ENCODE assay signal across 12 cellular contexts in the genomic region with DNA sequence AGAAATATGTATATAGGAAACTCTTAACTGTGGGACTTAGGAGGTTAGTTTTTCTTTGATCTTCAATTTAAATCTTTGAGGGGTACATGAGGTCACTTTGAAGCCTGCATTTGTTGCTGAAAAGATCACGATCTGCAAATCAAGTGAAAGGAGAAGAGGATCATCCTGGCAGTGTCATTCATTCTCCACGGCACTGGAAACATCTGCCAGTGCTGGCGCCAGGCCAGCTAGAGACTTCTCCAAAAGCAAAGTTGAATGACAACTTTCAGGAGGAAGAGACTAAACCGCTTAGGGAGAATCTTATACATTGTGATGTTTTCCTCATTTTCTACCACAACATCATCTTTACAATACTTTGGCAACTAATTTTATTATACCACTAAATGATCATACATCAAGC. TPM values are rescaled to one million over a fixed set of nuclear protein-coding genes. Genes with fewer than 3 reads are reported as not detected.
DNase-seq lines count a peak whose midpoint lies in the region; ATAC-seq, FAIRE-seq and TF ChIP-seq lines count a peak whose summit lies in the region.
"Had no signal": no experiment of that assay in that cellular context is flagged by ENCODE, and none has a peak within 500 bp of the region (broad histone marks: within the 10 kb centered on the region; RNA-seq: fewer than 3 reads in every experiment).

No MANE protein-coding gene starts in this region.

- no peaks in the 10 kb centered on the region for H3K9me3 ChIP-seq in DND-41 (ENCODE audit: insufficient read depth, low read length, severe bottlenecking)
- H3K9me3 ChIP-seq in K562 (replicated peaks; ENCODE audit: control insufficient read depth, insufficient read depth, low read depth, low read length): no peaks in the 10 kb centered on the region

- peaks cover 42% of the 10 kb centered on the region for H3K4me1 ChIP-seq in DND-41 (ENCODE audit: insufficient read depth, low read length)
- no peaks in the 10 kb centered on the region for H3K4me1 ChIP-seq in K562 (replicated peaks in 1 of 2; ENCODE audit: control insufficient read depth in 2 of 2, insufficient read depth in 2 of 2, low read length in 2 of 2)

- ATAC-seq in DND-41 (ENCODE audit: insufficient read depth, low read depth) (peak; percentile 65), K562 (no peak)
- no peak for ATAC-seq in activated CD8-positive, alpha-beta T cell treated with anti-CD3 and anti-CD28 coated beads, Interleukin-2, amount 10 ng/mL, durations not matched to agents 7 days and 5 days

- TF ChIP-seq POLR2A in K562 (conservative IDR thresholded peaks at IDR 0.05): no peak

- no peak for FAIRE-seq in K562 (lab: Jason Lieb, UNC)

- H3K27me3 Mint-ChIP-seq in activated CD8-positive, alpha-beta T cell treated with anti-CD3 and anti-CD28 coated beads, Interleukin-2, amount 10 ng/mL, durations not matched to agents 7 days and 5 days (ENCODE audit: low read depth): no peaks in the 10 kb centered on the region

- H3K4me2 ChIP-seq in DND-41 (ENCODE audit: insufficient read depth, low read length): peak overlapping the region; percentile 10
- no peak overlapping the region for H3K4me2 ChIP-seq in K562 (ENCODE audit: insufficient read depth, low read length)

- TF ChIP-seq RAD21 in K562 (CRISPR knock-in tag; conservative IDR thresholded peaks at IDR 0.05 in 1 of 2, IDR thresholded peaks at IDR 0.05 in 1 of 2): no peak

- intact Hi-C loops in K562 (cut with micrococcal nuclease): no loop called here

- H3K36me3 ChIP-seq in DND-41 (ENCODE audit: insufficient read depth, low read length) (no peaks in the 10 kb centered on the region), K562 (ENCODE audit: control insufficient read depth, insufficient read depth, low read length) (no peaks in the 10 kb centered on the region)

- no peaks in the 10 kb centered on the region for H3K9me1 ChIP-seq in K562 (ENCODE audit: control insufficient read depth, insufficient read depth, low read length)

- in situ Hi-C loops in K562 (cut with MboI): loop anchor here (25.0 kb wide), 2 partner anchors 564 to 1014 kb away; no protein-coding TSS in a partner anchor

- DNase-seq in DND-41 (peak; percentile 72), NCI-H510A (lab: John Stamatoyannopoulos, UW) (peak; percentile 25), K562 (ENCODE audit: extremely low read depth in 1 of 4, low spot score in 3 of 4) (peak in 1 of 4 experiments; percentile 3), pons (ENCODE audit: low spot score) (peak; percentile 86), coronary artery (ENCODE audit: low spot score) (no peak), NCI-H2029 (lab: John Stamatoyannopoulos, UW) (no peak)
- DNase-seq in activated CD8-positive, alpha-beta memory T cell treated with anti-CD3 and anti-CD28 coated beads for 24 hours: no peak
- no peak for DNase-seq in activated CD8-positive, alpha-beta T cell treated with anti-CD3 and anti-CD28 coated beads, Interleukin-2, amount 10 ng/mL, durations not matched to agents 7 days and 5 days
- DNase-seq: glutamatergic neuron had no signal

- H3K27me3 ChIP-seq in DND-41 (ENCODE audit: insufficient read depth, low read length, poor library complexity): no peaks in the 10 kb centered on the region
- H3K27me3 ChIP-seq in K562 (ENCODE audit: control insufficient read depth in 2 of 2, insufficient read depth in 2 of 2, low read length in 2 of 2): peaks cover 4 to 5% of the 10 kb centered on the region in 2 experiments; a peak in 2 of 5 replicates

- no peak overlapping the region for H3K4me3 ChIP-seq in DND-41 (ENCODE audit: low read depth in 1 of 2, low read length in 2 of 2)
- H3K4me3 ChIP-seq in K562: no peak overlapping the region
- no peak overlapping the region for H3K4me3 ChIP-seq in coronary artery
- H3K4me3 ChIP-seq: skin epidermis had no signal

- H3K36me3 Mint-ChIP-seq in activated CD8-positive, alpha-beta T cell treated with anti-CD3 and anti-CD28 coated beads, Interleukin-2, amount 10 ng/mL, durations not matched to agents 7 days and 5 days (ENCODE audit: low read depth): no peaks in the 10 kb centered on the region
- H3K36me3 Mint-ChIP-seq: activated naive CD4-positive, alpha-beta T cell treated with anti-CD3 and anti-CD28 coated beads, Interleukin-2, amount 50 U/mL, for 24 hours had no signal

- 0% methylated on average over 4 of the region's 4 CpGs for WGBS in K562 (ENCODE audit: insufficient coverage, low coverage, missing lambda C conversion rate)

- H3K79me2 ChIP-seq in DND-41 (ENCODE audit: insufficient read depth, low read length) (no peaks in the 10 kb centered on the region), K562 (ENCODE audit: control insufficient read depth, insufficient read depth, low read length) (no peaks in the 10 kb centered on the region)

- POLR2A ChIA-PET in K562 (lab: Yijun Ruan, JAX): no interaction called here
- POLR2A ChIA-PET in activated CD8-positive, alpha-beta T cell treated with anti-CD3 and anti-CD28 coated beads, Interleukin-2, amount 10 ng/mL, durations not matched to agents 7 days and 5 days (lab: Charles Lee): no interaction called here

- H3K4me1 Mint-ChIP-seq in activated CD8-positive, alpha-beta T cell treated with anti-CD3 and anti-CD28 coated beads, Interleukin-2, amount 10 ng/mL, durations not matched to agents 7 days and 5 days (ENCODE audit: low read depth): no peaks in the 10 kb centered on the region
- H3K4me1 Mint-ChIP-seq: activated naive CD4-positive, alpha-beta T cell treated with anti-CD3 and anti-CD28 coated beads, Interleukin-2, amount 50 U/mL, for 24 hours had no signal

- no peak for TF ChIP-seq EP300 in K562 (IDR thresholded peaks at IDR 0.05; ENCODE audit: low read length)

- no TSS peak for BruUV-seq in K562 (replicated peaks; lab: Mats Ljungman, UMichigan)

- H3K27ac Mint-ChIP-seq in activated CD8-positive, alpha-beta T cell treated with anti-CD3 and anti-CD28 coated beads, Interleukin-2, amount 10 ng/mL, durations not matched to agents 7 days and 5 days: no peak overlapping the region
- H3K27ac Mint-ChIP-seq: activated naive CD4-positive, alpha-beta T cell treated with anti-CD3 and anti-CD28 coated beads, Interleukin-2, amount 50 U/mL, for 24 hours had no signal

- H3K9me3 Mint-ChIP-seq in activated CD8-positive, alpha-beta T cell treated with anti-CD3 and anti-CD28 coated beads, Interleukin-2, amount 10 ng/mL, durations not matched to agents 7 days and 5 days (ENCODE audit: insufficient read depth): no peaks in the 10 kb centered on the region
- H3K9me3 Mint-ChIP-seq: activated naive CD4-positive, alpha-beta T cell treated with anti-CD3 and anti-CD28 coated beads, Interleukin-2, amount 50 U/mL, for 24 hours had no signal

- H2AFZ ChIP-seq in DND-41 (ENCODE audit: low read depth, low read length) (no peak overlapping the region), K562 (ENCODE audit: low read depth, low read length) (no peak overlapping the region)

- H3K4me3 Mint-ChIP-seq in activated CD8-positive, alpha-beta T cell treated with anti-CD3 and anti-CD28 coated beads, Interleukin-2, amount 10 ng/mL, durations not matched to agents 7 days and 5 days: no peak overlapping the region
- H3K4me3 Mint-ChIP-seq: activated naive CD4-positive, alpha-beta T cell treated with anti-CD3 and anti-CD28 coated beads, Interleukin-2, amount 50 U/mL, for 24 hours had no signal

- H3K9ac ChIP-seq in DND-41 (ENCODE audit: low read depth, low read length) (no peak overlapping the region), K562 (ENCODE audit: insufficient read depth in 1 of 2, low read depth in 2 of 2, low read length in 2 of 2) (no peak overlapping the region)

- H4K20me1 ChIP-seq in DND-41 (ENCODE audit: insufficient read depth, low read length) (no peaks in the 10 kb centered on the region), K562 (replicated peaks; ENCODE audit: control insufficient read depth, insufficient read depth, low read length) (no peaks in the 10 kb centered on the region)

- peak overlapping the region; percentile 38; the same call in 1 of the 2 replicates for H3K27ac ChIP-seq in DND-41 (ENCODE audit: low read length)
- no peak overlapping the region for H3K27ac ChIP-seq in K562 (ENCODE audit: extremely low read depth, low read depth, low read length)
- H3K27ac ChIP-seq in coronary artery: no peak overlapping the region
- H3K27ac ChIP-seq: skin epidermis had no signal

- CTCF ChIA-PET in K562 (lab: Yijun Ruan, JAX; ENCODE audit: low intra/inter-chr PET ratio): no interaction called here
- CTCF ChIA-PET in activated CD8-positive, alpha-beta T cell treated with anti-CD3 and anti-CD28 coated beads, Interleukin-2, amount 10 ng/mL, durations not matched to agents 7 days and 5 days (lab: Charles Lee): no interaction called here

- TF ChIP-seq CTCF in DND-41 (IDR thresholded peaks at IDR 0.05; ENCODE audit: borderline replicate concordance, extremely low read depth, low read length, poor library complexity, severe bottlenecking) (no peak), K562 (IDR thresholded peaks at IDR 0.05 in 2 of 3, conservative IDR thresholded peaks at IDR 0.05 in 1 of 3; ENCODE audit: insufficient read depth in 2 of 3, low read depth in 1 of 3, low read length in 3 of 3) (no peak), coronary artery (IDR thresholded peaks at IDR 0.05) (no peak)

TF ChIP-seq in K562, 482 proteins besides CTCF, POLR2A, EP300 and RAD21:
- TF ChIP-seq NFIC (IDR thresholded peaks at IDR 0.05) (peak; percentile 66), RBM14 (IDR thresholded peaks at IDR 0.05; ENCODE audit: borderline replicate concordance, insufficient read depth, low read depth, low read length) (no peak)
TF ChIP-seq in K562: peak in this region for 1.

RNA-seq across cellular contexts. Expression of a gene that starts 42.5 kb away (rescaled TPM):
- total RNA-seq in K562 (2011; cell fraction: chromatin; rRNA removed; ENCODE audit: low replicate concordance): not detected in 2 replicates
- not detected in 2 replicates for total RNA-seq in K562 (2011; cell fraction: nucleolus; rRNA removed)
- not detected in 2 replicates for total RNA-seq in K562 (2011; cell fraction: nucleoplasm; rRNA removed)
- total RNA-seq in K562 (2014; rRNA removed) (0.04 TPM in 1 of 2 replicates, not detected in the other), K562 (2014; rRNA removed; fragmentation: Illumina TruSeq; extraction: Trizol) (0.04 TPM in 1 of 2 replicates, not detected in the other), K562 (2015; rRNA removed; fragmentation: Illumina TruSeq; extraction: Trizol) (not detected in 2 replicates), K562 (2021) (0.18 and 0.20 TPM in 2 replicates)
- polyA plus RNA-seq in K562 (2011; rRNA removed) (not detected in 2 replicates), K562 (2014; fragmentation: Illumina TruSeq; extraction: Trizol) (0.01 and 0.03 TPM in 2 replicates), K562 (2014; fragmentation: Nextera tagmentation; extraction: Ambion mirVana) (under 1 TPM in 1 of 2 experiments, not detected in 1; 0.01 TPM), K562 (2014; rRNA removed) (0.08 TPM in 1 of 2 replicates, not detected in the other)
- 0.01 TPM in 2 replicates for polyA plus RNA-seq in K562 (2011; cell fraction: cytosol; rRNA removed)
- 0.01 TPM in 1 of 2 replicates, not detected in the other for polyA plus RNA-seq in K562 (2011; cell fraction: nucleus; rRNA removed)
- 0.01 TPM in 1 of 2 replicates, not detected in the other for polyA plus RNA-seq in K562 (2012)
- not detected in 2 replicates for polyA minus RNA-seq in K562 (2011; rRNA and poly(A)+ RNA removed)
- not detected in 2 replicates for polyA minus RNA-seq in K562 (2011; cell fraction: cytosol; rRNA and poly(A)+ RNA removed)
- not detected in 2 replicates for polyA minus RNA-seq in K562 (2011; cell fraction: nucleus; rRNA and poly(A)+ RNA removed)
- total RNA-seq in activated CD8-positive, alpha-beta T cell treated with anti-CD3 and anti-CD28 coated beads, Interleukin-2, amount 10 ng/mL, durations not matched to agents 7 days and 5 days: not detected
- total RNA-seq: LHCN-M2 had no signal

Comparison
In these comparisons a context has a peak if more than half of its experiments do, and no peak if none do; other contexts are left out.
1. DNase-seq: peak in DND-41 (single experiment), NCI-H510A (single experiment) and pons (single experiment); none in coronary artery (single experiment), activated CD8-positive, alpha-beta memory T cell treated with anti-CD3 and anti-CD28 coated beads for 24 hours (single experiment), activated CD8-positive, alpha-beta T cell treated with anti-CD3 and anti-CD28 coated beads, Interleukin-2, amount 10 ng/mL, durations not matched to agents 7 days and 5 days (single experiment) and NCI-H2029 (single experiment).